19 cellular contexts compared by ENCODE assay signal in the genomic region with DNA sequence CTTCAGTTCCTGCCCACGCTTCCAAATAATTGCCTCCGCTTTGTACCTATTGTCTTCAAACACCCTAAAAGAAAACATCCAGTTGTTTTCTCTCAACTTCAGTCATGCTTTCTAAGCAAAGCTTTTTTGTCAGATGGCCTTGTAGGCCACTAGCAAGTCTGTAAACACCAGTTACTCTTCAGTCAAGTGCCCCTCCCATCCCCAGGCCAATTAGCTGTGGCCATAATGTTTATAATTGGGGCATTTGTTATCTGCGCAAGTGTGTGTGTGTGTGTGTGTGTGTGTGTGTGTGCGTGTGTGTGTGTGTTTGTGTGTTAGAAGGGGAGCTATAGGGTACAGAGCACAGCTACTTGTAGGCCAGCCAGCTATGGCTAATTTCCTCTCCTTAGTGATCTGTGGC.
"Had no signal": no experiment of that assay in that cellular context is flagged by ENCODE, and none has a peak within 500 bp of the region (broad histone marks: within the 10 kb centered on the region; RNA-seq: fewer than 3 reads in every experiment).

No MANE protein-coding gene starts in this region.

- H3K4me3 ChIP-seq: coronary artery, gastrocnemius medialis, left lung, prostate gland, skin epidermis, tibial artery had no signal

- H3K27ac ChIP-seq: coronary artery, gastrocnemius medialis, left lung, prostate gland, skin epidermis, tibial artery had no signal

- H3K9me3 ChIP-seq: gastrocnemius medialis, left lung, prostate gland, tibial artery had no signal

- DNase-seq: activated CD4-positive, alpha-beta T cell treated with anti-CD3 and anti-CD28 coated beads, Interleukin-2, amount 50 U/mL, for 1 hour; activated CD8-positive, alpha-beta memory T cell treated with anti-CD3 and anti-CD28 coated beads for 24 hours; activated CD8-positive, alpha-beta memory T cell treated with anti-CD3 and anti-CD28 coated beads, Interleukin-2, amount 50 U/mL, for 48 hours; activated effector memory CD4-positive, alpha-beta T cell treated with anti-CD3 and anti-CD28 coated beads, Interleukin-2, amount 50 U/mL, for 16 hours; activated naive CD4-positive, alpha-beta T cell treated with anti-CD3 and anti-CD28 coated beads, Interleukin-2, amount 50 U/mL, for 16 hours; activated T-cell treated with anti-CD3 and anti-CD28 coated beads, Interleukin-2, amount 50 U/mL, for 72 hours; aorta; erythroblast; gastrocnemius medialis; head of caudate nucleus; left lung; right cardiac atrium; stimulated activated naive CD8-positive, alpha-beta T cell treated with anti-CD3 and anti-CD28 coated beads, Interleukin-15, Interleukin-2, amounts not matched to agents 100 U/mL and 50 U/mL, for 24 hours; substantia nigra; tibial artery had no signal

- H3K36me3 ChIP-seq: gastrocnemius medialis, left lung, prostate gland, tibial artery had no signal

- ATAC-seq: activated CD4-positive, CD25-positive, alpha-beta regulatory T cell treated with anti-CD3 and anti-CD28 coated beads, Interleukin-2, amount 50 U/mL, for 24 hours; activated T-cell treated with anti-CD3 and anti-CD28 coated beads, Interleukin-2, amount 50 U/mL, for 72 hours; gastrocnemius medialis; left lung; right cardiac atrium; stimulated activated naive CD8-positive, alpha-beta T cell treated with anti-CD3 and anti-CD28 coated beads, Interleukin-15, Interleukin-2, amounts not matched to agents 100 U/mL and 50 U/mL, for 24 hours had no signal

- H3K27me3 ChIP-seq: gastrocnemius medialis, left lung, tibial artery had no signal

- H3K4me1 ChIP-seq: gastrocnemius medialis, left lung, prostate gland, tibial artery had no signal
